Comparison of ENCODE assay signal across 8 cellular contexts in genomic region chr22:43186272-43187170, GRCh38. TPM values are rescaled to one million over a fixed set of nuclear protein-coding genes. Genes with fewer than 3 reads are reported as not detected.
DNase-seq lines count a peak whose midpoint lies in the region; ATAC-seq and TF ChIP-seq lines count a peak whose summit lies in the region.

TTLL12 (minus strand) TSS chr22:43187134; CDS start chr22:43187069, 65 bp downstream.

- intact Hi-C loops in right lobe of liver (cut with DNase I) = no loop called here

- H3K79me2 ChIP-seq in DOHH2 (ENCODE audit: control insufficient read depth, low read length) = peaks cover 47% of the 10 kb centered on the region

- TF ChIP-seq CTCF in DOHH2 (IDR thresholded peaks at IDR 0.05; ENCODE audit: low read depth, low read length, poor library complexity, severe bottlenecking) (peak; percentile 18), right lobe of liver (IDR thresholded peaks at IDR 0.05) (no peak)

- DNase-seq in MG63 (peak; percentile 56), dermis microvascular lymphatic vessel endothelial cell (ENCODE audit: low read depth in 2 of 2) (peak in 1 of 2 donors; percentile 68), right lobe of liver (peak; percentile 69 to 77 (median 76)), cerebellar nuclear complex (lab: John Stamatoyannopoulos, UW) (no peak)
- peak; percentile 67 for DNase-seq in activated CD4-positive, alpha-beta T cell treated with anti-CD3 and anti-CD28 coated beads for 48 hours
- DNase-seq in stimulated activated CD4-positive, alpha-beta T cell treated with anti-CD3 and anti-CD28 coated beads, Interleukin-2, amount 100 ng/mL, for 4 hours (ENCODE audit: low read depth) = peak; percentile 36

- peaks cover 4% of the 10 kb centered on the region; the same call in 1 of the 2 replicates for H3F3A ChIP-seq in DOHH2 (ENCODE audit: control insufficient read depth, insufficient read depth)

- H3K4me2 ChIP-seq in DOHH2 (ENCODE audit: low read length) = peak within 1 kb of the TSS; percentile 97

- peaks cover 8% of the 10 kb centered on the region; the same call in 1 of the 2 replicates for H3K27me3 ChIP-seq in DOHH2 (ENCODE audit: control insufficient read depth, low read length)
- H3K27me3 ChIP-seq in MG63 = no peaks in the 10 kb centered on the region
- H3K27me3 ChIP-seq in right lobe of liver = no peaks in the 10 kb centered on the region

- H4K20me1 ChIP-seq in DOHH2 (ENCODE audit: control insufficient read depth, insufficient read depth, low read depth, low read length) = peaks cover 6% of the 10 kb centered on the region

- H3K27ac ChIP-seq in DOHH2 (ENCODE audit: low read depth, low read length) (peak within 1 kb of the TSS; percentile 74), right lobe of liver (peak within 1 kb of the TSS; percentile 59 to 75 (median 74))

- H3K4me1 ChIP-seq in DOHH2 (ENCODE audit: control insufficient read depth, low read length) (peaks cover 16% of the 10 kb centered on the region), right lobe of liver (peaks cover 0 to 10% (median 4%) of the 10 kb centered on the region in 4 donors)

- H3K4me3 ChIP-seq in DOHH2 (ENCODE audit: low read length) (peak within 1 kb of the TSS; percentile 95), MG63 (peak within 1 kb of the TSS; percentile 63), right lobe of liver (peak within 1 kb of the TSS; percentile 72 to 77 (median 72))

- peak; percentile 69 for TF ChIP-seq POLR2A in right lobe of liver (IDR thresholded peaks at IDR 0.05)

- H3K36me3 ChIP-seq in DOHH2 (ENCODE audit: control insufficient read depth, low read length) = peaks cover 43% of the 10 kb centered on the region
- peaks cover 24% of the 10 kb centered on the region for H3K36me3 ChIP-seq in MG63
- H3K36me3 ChIP-seq in right lobe of liver = no peaks in the 10 kb centered on the region

- H3K9me3 ChIP-seq in DOHH2 (ENCODE audit: control insufficient read depth, insufficient read depth, low read length) (no peaks in the 10 kb centered on the region), MG63 (no peaks in the 10 kb centered on the region), right lobe of liver (no peaks in the 10 kb centered on the region)

- H3K9me2 ChIP-seq in DOHH2 (replicated peaks; ENCODE audit: control insufficient read depth, low read length) = no peaks in the 10 kb centered on the region

- ATAC-seq in GM21528 (IDR thresholded peaks at IDR 0.05; ENCODE audit: low FRiP score, unreplicated experiment) (peak; percentile 46), right lobe of liver (peak; percentile 11 to 52 (median 36))

- 2% methylated on average over 16 of the region's 87 CpGs for WGBS in right lobe of liver (ENCODE audit: insufficient coverage, low coverage, low lambda C conversion rate, missing lambda C conversion rate)

RNA-seq across cellular contexts. Expression of gene TTLL12, which starts in this region (rescaled TPM):
- total RNA-seq in MG63 (2014; rRNA removed; shearing (Covaris generic); ENCODE audit: low replicate concordance) = 50.6 and 61.7 TPM in 2 replicates
- total RNA-seq in dermis microvascular lymphatic vessel endothelial cell (18.0 and 24.7 TPM in 2 replicates), right lobe of liver (10 to 100 TPM; 18.6 to 43.5 (median 24.4) TPM)

Comparison
In these comparisons a context has a peak if more than half of its experiments do, and no peak if none do; other contexts are left out.
1. DNase-seq: peak in MG63 (single experiment), activated CD4-positive, alpha-beta T cell treated with anti-CD3 and anti-CD28 coated beads for 48 hours (single experiment), right lobe of liver (3 of 3) and stimulated activated CD4-positive, alpha-beta T cell treated with anti-CD3 and anti-CD28 coated beads, Interleukin-2, amount 100 ng/mL, for 4 hours (single experiment); none in cerebellar nuclear complex (0 of 2).
2. Peak in every context shown above with its lines, with median percentiles within 50 percentile points of each other: H3K4me3 ChIP-seq.